2 cellular contexts compared by ENCODE assay signal in the genomic region with DNA sequence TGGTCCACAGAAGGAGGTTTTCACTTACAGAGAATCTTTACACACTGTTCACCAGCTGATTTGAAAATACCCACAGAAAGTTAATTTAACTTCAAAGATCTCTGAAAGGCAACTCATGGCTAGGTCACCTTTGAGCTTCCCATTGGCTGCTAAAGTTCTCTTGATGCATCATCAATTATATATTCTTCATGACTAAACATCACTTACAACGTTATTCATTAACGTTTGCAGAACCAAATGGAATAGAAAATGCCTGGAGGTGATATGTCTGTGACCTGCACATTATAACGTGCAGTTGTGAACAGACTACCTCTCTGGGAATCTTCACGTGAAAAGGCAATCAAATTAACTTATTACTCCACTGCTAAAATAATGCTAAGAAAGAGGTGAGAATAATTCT.
TF ChIP-seq lines count a peak whose summit lies in the region.

No MANE protein-coding gene starts in this region.

TF ChIP-seq in HepG2, 621 proteins besides CTCF, POLR2A, EP300 and RAD21 (continued from another document):
- peak; percentile 48 for TF ChIP-seq RBM22 (optimal IDR thresholded peaks at IDR 0.05; ENCODE audit: low read length)

TF ChIP-seq in neural cell, 6 proteins besides CTCF, POLR2A, EP300 and RAD21 (continued from another document):
- TF ChIP-seq, protein P1, sequence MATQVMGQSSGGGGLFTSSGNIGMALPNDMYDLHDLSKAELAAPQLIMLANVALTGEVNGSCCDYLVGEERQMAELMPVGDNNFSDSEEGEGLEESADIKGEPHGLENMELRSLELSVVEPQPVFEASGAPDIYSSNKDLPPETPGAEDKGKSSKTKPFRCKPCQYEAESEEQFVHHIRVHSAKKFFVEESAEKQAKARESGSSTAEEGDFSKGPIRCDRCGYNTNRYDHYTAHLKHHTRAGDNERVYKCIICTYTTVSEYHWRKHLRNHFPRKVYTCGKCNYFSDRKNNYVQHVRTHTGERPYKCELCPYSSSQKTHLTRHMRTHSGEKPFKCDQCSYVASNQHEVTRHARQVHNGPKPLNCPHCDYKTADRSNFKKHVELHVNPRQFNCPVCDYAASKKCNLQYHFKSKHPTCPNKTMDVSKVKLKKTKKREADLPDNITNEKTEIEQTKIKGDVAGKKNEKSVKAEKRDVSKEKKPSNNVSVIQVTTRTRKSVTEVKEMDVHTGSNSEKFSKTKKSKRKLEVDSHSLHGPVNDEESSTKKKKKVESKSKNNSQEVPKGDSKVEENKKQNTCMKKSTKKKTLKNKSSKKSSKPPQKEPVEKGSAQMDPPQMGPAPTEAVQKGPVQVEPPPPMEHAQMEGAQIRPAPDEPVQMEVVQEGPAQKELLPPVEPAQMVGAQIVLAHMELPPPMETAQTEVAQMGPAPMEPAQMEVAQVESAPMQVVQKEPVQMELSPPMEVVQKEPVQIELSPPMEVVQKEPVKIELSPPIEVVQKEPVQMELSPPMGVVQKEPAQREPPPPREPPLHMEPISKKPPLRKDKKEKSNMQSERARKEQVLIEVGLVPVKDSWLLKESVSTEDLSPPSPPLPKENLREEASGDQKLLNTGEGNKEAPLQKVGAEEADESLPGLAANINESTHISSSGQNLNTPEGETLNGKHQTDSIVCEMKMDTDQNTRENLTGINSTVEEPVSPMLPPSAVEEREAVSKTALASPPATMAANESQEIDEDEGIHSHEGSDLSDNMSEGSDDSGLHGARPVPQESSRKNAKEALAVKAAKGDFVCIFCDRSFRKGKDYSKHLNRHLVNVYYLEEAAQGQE (IDR thresholded peaks at IDR 0.05; ENCODE audit: borderline replicate concordance), result no peak
- TF ChIP-seq SMC3 (conservative IDR thresholded peaks at IDR 0.05; ENCODE audit: poor library complexity), result no peak
